Comparison of ENCODE assay signal across 8 cellular contexts in genomic region chr2:241733391-241734207, GRCh38. TPM values are rescaled to one million over a fixed set of nuclear protein-coding genes. Genes with fewer than 3 reads are reported as not detected.
A peak's percentile ranks its signal among the peaks of the same experiment; 100 is the strongest.
DNase-seq lines count a peak whose midpoint lies in the region; FAIRE-seq and TF ChIP-seq lines count a peak whose summit lies in the region.

No MANE protein-coding gene starts in this region.

- peak overlapping the region; percentile 44 for H3K4me3 ChIP-seq in astrocyte (ENCODE audit: insufficient read depth, low read depth, low read length)
- H3K4me3 ChIP-seq in lower leg skin (ENCODE audit: low read depth, poor library complexity, severe bottlenecking): peak overlapping the region; percentile 7
- peak overlapping the region in 2 of 3 donors; percentile 42 to 92 for H3K4me3 ChIP-seq in thyroid gland (replicated peaks in 1 of 3)

- H3K4me2 ChIP-seq in astrocyte (ENCODE audit: low read length): peak overlapping the region; percentile 96

- FAIRE-seq in astrocyte (lab: Jason Lieb, UNC): no peak

- no peaks in the 10 kb centered on the region for H3K9me3 ChIP-seq in astrocyte (ENCODE audit: insufficient read depth, low read depth, low read length)
- H3K9me3 ChIP-seq in thyroid gland: no peaks in the 10 kb centered on the region

- H3K9me3 Mint-ChIP-seq in astrocyte (ENCODE audit: unreplicated experiment): no peaks in the 10 kb centered on the region

- H3K27ac Mint-ChIP-seq in astrocyte (ENCODE audit: unreplicated experiment): peak overlapping the region; percentile 41

- no peaks in the 10 kb centered on the region for H3K36me3 Mint-ChIP-seq in astrocyte (ENCODE audit: low read depth, unreplicated experiment)

- peak overlapping the region; percentile 50 for H3K9ac ChIP-seq in astrocyte (ENCODE audit: low read length)

- H3K27me3 Mint-ChIP-seq in astrocyte (ENCODE audit: low read depth, unreplicated experiment): peaks cover 2% of the 10 kb centered on the region

- peak overlapping the region; percentile 74 for H3K4me3 Mint-ChIP-seq in astrocyte (ENCODE audit: unreplicated experiment)

- no peak for TF ChIP-seq CTCF in astrocyte (IDR thresholded peaks at IDR 0.05; ENCODE audit: insufficient read depth, low read depth, low read length)
- no peak for TF ChIP-seq CTCF in lower leg skin (IDR thresholded peaks at IDR 0.05)
- no peak for TF ChIP-seq CTCF in thyroid gland (IDR thresholded peaks at IDR 0.05)

- H3K27me3 ChIP-seq in astrocyte (ENCODE audit: insufficient read depth, low read length) (no peaks in the 10 kb centered on the region), thyroid gland (no peaks in the 10 kb centered on the region)

- H3K27ac ChIP-seq in astrocyte (ENCODE audit: low read depth, low read length): no peak overlapping the region
- peak overlapping the region in 2 of 3 donors; percentile 45 to 70 for H3K27ac ChIP-seq in thyroid gland

- H3K4me1 Mint-ChIP-seq in astrocyte (ENCODE audit: low read depth, unreplicated experiment): peaks cover 2% of the 10 kb centered on the region

- H3K36me3 ChIP-seq in astrocyte (ENCODE audit: insufficient read depth, low read length) (peaks cover 2% of the 10 kb centered on the region), thyroid gland (no peaks in the 10 kb centered on the region)

- no peak for TF ChIP-seq POLR2A in lower leg skin (IDR thresholded peaks at IDR 0.05)
- no peak for TF ChIP-seq POLR2A in thyroid gland (IDR thresholded peaks at IDR 0.05)

- 73 to 80% methylated on average over 23 of the region's 23 CpGs for WGBS in lower leg skin, 2 donors
- 89 to 91% methylated on average over 20 to 23 of the region's 23 CpGs for WGBS in thyroid gland, 2 donors

- peak; percentile 10 for DNase-seq in activated CD4-positive, alpha-beta T cell treated with anti-CD3 and anti-CD28 coated beads, Interleukin-2, amount 50 U/mL, for 1 hour
- DNase-seq in activated CD4-positive, alpha-beta T cell treated with anti-CD3 and anti-CD28 coated beads for 4 hours: no peak
- DNase-seq in astrocyte (ENCODE audit: low read depth): no peak
- DNase-seq in lower leg skin (ENCODE audit: low spot score in 2 of 2): peak in 1 of 2 donors; percentile 88
- no peak for DNase-seq in thyroid gland
- no peak for DNase-seq in amygdala (lab: John Stamatoyannopoulos, UW)
- DNase-seq in stimulated activated naive CD4-positive, alpha-beta T cell treated with Interleukin-2 at 50 U/mL for 16 hours (lab: John Stamatoyannopoulos, UW): no peak
- no peak for DNase-seq in DMS79 (lab: John Stamatoyannopoulos, UW)

- intact Hi-C loops in lower leg skin (cut with DNase I; ENCODE audit: low total_unique reads): no loop called here
- intact Hi-C loops in thyroid gland (cut with DNase I): loop anchor here (2.0 to 10.0 kb wide), 2 partner anchors 31 to 141 kb away; partner anchors contain the start of gene ING5

- H4K20me1 ChIP-seq in astrocyte (ENCODE audit: insufficient read depth, low read length): peaks cover 12% of the 10 kb centered on the region

- peaks cover 11% of the 10 kb centered on the region for H3K4me1 ChIP-seq in astrocyte (ENCODE audit: insufficient read depth, low read length)
- H3K4me1 ChIP-seq in thyroid gland: peaks cover 12 to 24% of the 10 kb centered on the region in 2 donors

- peaks cover 3% of the 10 kb centered on the region for H3K79me2 ChIP-seq in astrocyte (ENCODE audit: insufficient read depth, low read length)

- H2AFZ ChIP-seq in astrocyte (ENCODE audit: low read depth, low read length): peak overlapping the region; percentile 93

RNA-seq across cellular contexts. Expression of gene D2HGDH, which starts 0.8 kb away (rescaled TPM):
- total RNA-seq in astrocyte: 10.0 and 11.5 TPM in 2 replicates
- total RNA-seq in lower leg skin: 10 to 100 TPM; 34.8 to 65.1 (median 48.2) TPM
- 10 to 100 TPM; 20.2 to 34.4 (median 23.0) TPM for total RNA-seq in thyroid gland

RNA-seq across cellular contexts. Expression of gene ING5, which starts 31.8 kb away (rescaled TPM):
- 15.8 and 19.7 TPM in 2 replicates for total RNA-seq in astrocyte
- 10 to 100 TPM; 31.6 to 73.9 (median 35.7) TPM for total RNA-seq in lower leg skin
- 10 to 100 TPM; 42.2 to 76.3 (median 59.9) TPM for total RNA-seq in thyroid gland

RNA-seq across cellular contexts. Expression of gene GAL3ST2, which starts 43.0 kb away (rescaled TPM):
- not detected in 2 replicates for total RNA-seq in astrocyte
- total RNA-seq in lower leg skin: 1 to 10 TPM in 1 of 4 donors, under 1 TPM in 3; 0.34 to 4.7 (median 0.54) TPM
- not detected for total RNA-seq in thyroid gland

RNA-seq across cellular contexts. Expression of gene DTYMK, which starts 47.0 kb away (rescaled TPM):
- total RNA-seq in astrocyte (25.5 and 26.1 TPM in 2 replicates), lower leg skin (10 to 100 TPM in 3 of 4 donors, 1 to 10 TPM in 1; 6.6 to 16.2 (median 12.0) TPM), thyroid gland (10 to 100 TPM in 3 of 4 donors, 1 to 10 TPM in 1; 9.6 to 24.0 (median 15.7) TPM)

Comparison
In these comparisons a context has a peak if more than half of its experiments do, and no peak if none do; other contexts are left out.
1. H3K4me3 ChIP-seq: peak in every context shown above with its lines; median percentile 67 in thyroid gland; 44 in astrocyte; 7 in lower leg skin.